ENCODE assay signal across 2 cellular contexts in the genomic region with DNA sequence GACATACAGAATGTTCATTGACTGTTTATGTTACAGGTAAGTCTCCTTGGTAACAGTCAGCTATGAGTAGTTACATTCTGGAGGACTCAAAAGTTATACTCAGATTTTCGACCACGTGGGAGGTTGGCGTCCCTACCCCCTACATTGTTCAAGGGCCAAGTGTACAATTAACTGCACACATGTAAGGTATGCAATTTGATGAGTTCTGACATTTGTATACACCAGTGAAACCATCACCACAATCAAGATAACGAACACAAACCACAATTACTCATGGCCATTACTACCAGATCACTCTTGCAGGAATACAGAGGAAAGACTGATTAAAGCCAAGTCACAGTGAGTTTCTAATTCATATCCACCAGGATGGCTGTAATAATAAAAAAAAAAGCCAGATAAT.
TF ChIP-seq lines count a peak whose summit lies in the region.

No MANE protein-coding gene starts in this region.

TF ChIP-seq in WTC11, 78 proteins besides CTCF, POLR2A, EP300 and RAD21:
- TF ChIP-seq AFF4 (CRISPR knock-in tag; IDR thresholded peaks at IDR 0.05; ENCODE audit: borderline replicate concordance) (no peak), TCF7 (CRISPR knock-in tag; IDR thresholded peaks at IDR 0.05; ENCODE audit: low read depth) (no peak), NR1H2 (CRISPR knock-in tag; IDR thresholded peaks at IDR 0.05) (no peak), NR2C2 (CRISPR knock-in tag; IDR thresholded peaks at IDR 0.05) (no peak), ZNF317 (CRISPR knock-in tag; IDR thresholded peaks at IDR 0.05; ENCODE audit: borderline replicate concordance, low read depth) (no peak), NR3C1 (CRISPR knock-in tag; conservative IDR thresholded peaks at IDR 0.05; ENCODE audit: low read depth) (no peak), ZNF263 (CRISPR knock-in tag; IDR thresholded peaks at IDR 0.05; ENCODE audit: low read depth) (no peak), JUN (CRISPR knock-in tag; IDR thresholded peaks at IDR 0.05) (no peak), ZBTB21 (CRISPR knock-in tag; IDR thresholded peaks at IDR 0.05; ENCODE audit: borderline replicate concordance) (no peak), SMAD4 (CRISPR knock-in tag; IDR thresholded peaks at IDR 0.05) (no peak), MYBL2 (CRISPR knock-in tag; IDR thresholded peaks at IDR 0.05) (no peak), STAT6 (CRISPR knock-in tag; conservative IDR thresholded peaks at IDR 0.05; ENCODE audit: low read depth) (no peak)
- TF ChIP-seq, protein P1, sequence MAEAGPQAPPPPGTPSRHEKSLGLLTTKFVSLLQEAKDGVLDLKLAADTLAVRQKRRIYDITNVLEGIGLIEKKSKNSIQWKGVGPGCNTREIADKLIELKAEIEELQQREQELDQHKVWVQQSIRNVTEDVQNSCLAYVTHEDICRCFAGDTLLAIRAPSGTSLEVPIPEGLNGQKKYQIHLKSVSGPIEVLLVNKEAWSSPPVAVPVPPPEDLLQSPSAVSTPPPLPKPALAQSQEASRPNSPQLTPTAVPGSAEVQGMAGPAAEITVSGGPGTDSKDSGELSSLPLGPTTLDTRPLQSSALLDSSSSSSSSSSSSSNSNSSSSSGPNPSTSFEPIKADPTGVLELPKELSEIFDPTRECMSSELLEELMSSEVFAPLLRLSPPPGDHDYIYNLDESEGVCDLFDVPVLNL (CRISPR knock-in tag; IDR thresholded peaks at IDR 0.05; ENCODE audit: borderline replicate concordance, low read depth), result no peak
- TF ChIP-seq, protein P2, sequence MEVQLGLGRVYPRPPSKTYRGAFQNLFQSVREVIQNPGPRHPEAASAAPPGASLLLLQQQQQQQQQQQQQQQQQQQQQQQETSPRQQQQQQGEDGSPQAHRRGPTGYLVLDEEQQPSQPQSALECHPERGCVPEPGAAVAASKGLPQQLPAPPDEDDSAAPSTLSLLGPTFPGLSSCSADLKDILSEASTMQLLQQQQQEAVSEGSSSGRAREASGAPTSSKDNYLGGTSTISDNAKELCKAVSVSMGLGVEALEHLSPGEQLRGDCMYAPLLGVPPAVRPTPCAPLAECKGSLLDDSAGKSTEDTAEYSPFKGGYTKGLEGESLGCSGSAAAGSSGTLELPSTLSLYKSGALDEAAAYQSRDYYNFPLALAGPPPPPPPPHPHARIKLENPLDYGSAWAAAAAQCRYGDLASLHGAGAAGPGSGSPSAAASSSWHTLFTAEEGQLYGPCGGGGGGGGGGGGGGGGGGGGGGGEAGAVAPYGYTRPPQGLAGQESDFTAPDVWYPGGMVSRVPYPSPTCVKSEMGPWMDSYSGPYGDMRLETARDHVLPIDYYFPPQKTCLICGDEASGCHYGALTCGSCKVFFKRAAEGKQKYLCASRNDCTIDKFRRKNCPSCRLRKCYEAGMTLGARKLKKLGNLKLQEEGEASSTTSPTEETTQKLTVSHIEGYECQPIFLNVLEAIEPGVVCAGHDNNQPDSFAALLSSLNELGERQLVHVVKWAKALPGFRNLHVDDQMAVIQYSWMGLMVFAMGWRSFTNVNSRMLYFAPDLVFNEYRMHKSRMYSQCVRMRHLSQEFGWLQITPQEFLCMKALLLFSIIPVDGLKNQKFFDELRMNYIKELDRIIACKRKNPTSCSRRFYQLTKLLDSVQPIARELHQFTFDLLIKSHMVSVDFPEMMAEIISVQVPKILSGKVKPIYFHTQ (CRISPR knock-in tag; IDR thresholded peaks at IDR 0.05), result no peak

TF ChIP-seq in HepG2, 621 proteins besides CTCF, POLR2A, EP300 and RAD21:
- TF ChIP-seq ZNF33A (CRISPR knock-in tag; IDR thresholded peaks at IDR 0.05; ENCODE audit: borderline replicate concordance) (0 out of 2 replicates have a peak, but pooled peaks have one; percentile 31), NFAT5 (CRISPR knock-in tag; IDR thresholded peaks at IDR 0.05) (no peak), ZNF10 (CRISPR knock-in tag; IDR thresholded peaks at IDR 0.05; ENCODE audit: borderline replicate concordance, low read depth) (no peak), ZNF30 (CRISPR knock-in tag; IDR thresholded peaks at IDR 0.05) (0 out of 2 replicates have a peak, but pooled peaks have one; percentile 16), ZBTB3 (CRISPR knock-in tag; IDR thresholded peaks at IDR 0.05; ENCODE audit: borderline replicate concordance, low read depth) (0 out of 2 replicates have a peak, but pooled peaks have one; percentile 8), ZNF749 (CRISPR knock-in tag; IDR thresholded peaks at IDR 0.05; ENCODE audit: borderline replicate concordance) (peak; percentile 22; the same call in 1 of the 2 replicates), FOSL1 (CRISPR knock-in tag; IDR thresholded peaks at IDR 0.05; ENCODE audit: borderline replicate concordance) (no peak), ZNF646 (CRISPR knock-in tag; IDR thresholded peaks at IDR 0.05) (no peak), PHF20 (CRISPR knock-in tag; IDR thresholded peaks at IDR 0.05) (no peak)
- TF ChIP-seq, protein P3, sequence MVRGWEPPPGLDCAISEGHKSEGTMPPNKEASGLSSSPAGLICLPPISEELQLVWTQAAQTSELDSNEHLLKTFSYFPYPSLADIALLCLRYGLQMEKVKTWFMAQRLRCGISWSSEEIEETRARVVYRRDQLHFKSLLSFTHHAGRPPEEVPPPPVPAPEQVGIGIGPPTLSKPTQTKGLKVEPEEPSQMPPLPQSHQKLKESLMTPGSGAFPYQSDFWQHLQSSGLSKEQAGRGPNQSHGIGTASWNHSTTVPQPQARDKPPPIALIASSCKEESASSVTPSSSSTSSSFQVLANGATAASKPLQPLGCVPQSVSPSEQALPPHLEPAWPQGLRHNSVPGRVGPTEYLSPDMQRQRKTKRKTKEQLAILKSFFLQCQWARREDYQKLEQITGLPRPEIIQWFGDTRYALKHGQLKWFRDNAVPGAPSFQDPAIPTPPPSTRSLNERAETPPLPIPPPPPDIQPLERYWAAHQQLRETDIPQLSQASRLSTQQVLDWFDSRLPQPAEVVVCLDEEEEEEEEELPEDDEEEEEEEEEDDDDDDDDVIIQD (CRISPR knock-in tag; IDR thresholded peaks at IDR 0.05; ENCODE audit: low read depth), result no peak
- TF ChIP-seq, protein P4, sequence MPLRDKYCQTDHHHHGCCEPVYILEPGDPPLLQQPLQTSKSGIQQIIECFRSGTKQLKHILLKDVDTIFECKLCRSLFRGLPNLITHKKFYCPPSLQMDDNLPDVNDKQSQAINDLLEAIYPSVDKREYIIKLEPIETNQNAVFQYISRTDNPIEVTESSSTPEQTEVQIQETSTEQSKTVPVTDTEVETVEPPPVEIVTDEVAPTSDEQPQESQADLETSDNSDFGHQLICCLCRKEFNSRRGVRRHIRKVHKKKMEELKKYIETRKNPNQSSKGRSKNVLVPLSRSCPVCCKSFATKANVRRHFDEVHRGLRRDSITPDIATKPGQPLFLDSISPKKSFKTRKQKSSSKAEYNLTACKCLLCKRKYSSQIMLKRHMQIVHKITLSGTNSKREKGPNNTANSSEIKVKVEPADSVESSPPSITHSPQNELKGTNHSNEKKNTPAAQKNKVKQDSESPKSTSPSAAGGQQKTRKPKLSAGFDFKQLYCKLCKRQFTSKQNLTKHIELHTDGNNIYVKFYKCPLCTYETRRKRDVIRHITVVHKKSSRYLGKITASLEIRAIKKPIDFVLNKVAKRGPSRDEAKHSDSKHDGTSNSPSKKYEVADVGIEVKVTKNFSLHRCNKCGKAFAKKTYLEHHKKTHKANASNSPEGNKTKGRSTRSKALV (CRISPR knock-in tag; IDR thresholded peaks at IDR 0.05), result no peak
TF ChIP-seq in HepG2: peak in this region for 4.
